ENCODE assay signal across 23 cellular contexts in the genomic region with DNA sequence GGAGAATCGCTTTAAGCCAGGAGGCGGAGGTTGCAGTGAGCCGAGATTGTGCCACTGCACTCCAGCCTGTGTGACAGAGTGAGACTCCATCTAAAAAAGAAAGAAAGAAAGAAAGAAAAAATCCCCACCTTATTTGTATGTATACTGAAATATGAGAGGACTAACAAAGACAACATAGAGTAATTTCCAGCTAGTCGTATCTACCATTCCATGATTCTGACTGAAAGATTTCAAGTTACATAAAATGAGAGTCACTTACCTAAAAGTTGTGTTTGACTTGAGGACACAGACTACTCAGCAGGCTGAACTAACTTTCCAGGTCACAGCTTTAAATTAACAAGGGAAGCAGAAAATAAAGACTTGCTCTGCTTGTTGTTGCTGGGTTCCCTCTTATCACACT. TPM values are rescaled to one million over a fixed set of nuclear protein-coding genes. Genes with fewer than 3 reads are reported as not detected.
DNase-seq lines count a peak whose midpoint lies in the region; ATAC-seq, FAIRE-seq and TF ChIP-seq lines count a peak whose summit lies in the region.
"Had no signal": no experiment of that assay in that cellular context is flagged by ENCODE, and none has a peak within 500 bp of the region (broad histone marks: within the 10 kb centered on the region; RNA-seq: fewer than 3 reads in every experiment).

No MANE protein-coding gene starts in this region.

- H3K36me3 Mint-ChIP-seq in activated CD4-positive, alpha-beta memory T cell treated with anti-CD3 and anti-CD28 coated beads for 36 hours = no peaks in the 10 kb centered on the region
- no peaks in the 10 kb centered on the region for H3K36me3 Mint-ChIP-seq in activated CD4-positive, alpha-beta memory T cell treated with anti-CD3 and anti-CD28 coated beads, Interleukin-2, amount 10 ng/mL, durations not matched to agents 7 days and 5 days (ENCODE audit: low read depth)
- no peaks in the 10 kb centered on the region for H3K36me3 Mint-ChIP-seq in neural progenitor cell

- no peaks in the 10 kb centered on the region for H4K20me1 ChIP-seq in keratinocyte (ENCODE audit: control insufficient read depth, extremely low read depth, insufficient read depth, low read length)
- H4K20me1 ChIP-seq in neural progenitor cell (ENCODE audit: low read depth) = no peaks in the 10 kb centered on the region

- no peaks in the 10 kb centered on the region for H3K9me3 Mint-ChIP-seq in activated CD4-positive, alpha-beta memory T cell treated with anti-CD3 and anti-CD28 coated beads for 36 hours
- H3K9me3 Mint-ChIP-seq in activated CD4-positive, alpha-beta memory T cell treated with anti-CD3 and anti-CD28 coated beads, Interleukin-2, amount 10 ng/mL, durations not matched to agents 7 days and 5 days = no peaks in the 10 kb centered on the region
- no peaks in the 10 kb centered on the region for H3K9me3 Mint-ChIP-seq in neural progenitor cell

- no peaks in the 10 kb centered on the region for H3K4me1 ChIP-seq in keratinocyte (ENCODE audit: control insufficient read depth, extremely low read depth, insufficient read depth, low read length)
- H3K4me1 ChIP-seq in neural progenitor cell = peaks cover 8% of the 10 kb centered on the region

- H3K9ac ChIP-seq in keratinocyte (ENCODE audit: control insufficient read depth, extremely low read depth, insufficient read depth, low read length) = no peak overlapping the region
- H3K9ac ChIP-seq in neural progenitor cell = no peak overlapping the region

- FAIRE-seq in keratinocyte (lab: Jason Lieb, UNC) = peak; percentile 9
- FAIRE-seq: H54, HTR-8/SVneo, RCC 7860 had no signal

- H3K9me3 ChIP-seq in keratinocyte (ENCODE audit: control insufficient read depth, low read depth, low read length) (no peaks in the 10 kb centered on the region), neural progenitor cell (ENCODE audit: low read depth) (no peaks in the 10 kb centered on the region)
- H3K9me3 ChIP-seq: MG63 had no signal

- TF ChIP-seq CTCF in keratinocyte (optimal IDR thresholded peaks at IDR 0.05 in 1 of 3, IDR thresholded peaks at IDR 0.05 in 1 of 3, conservative IDR thresholded peaks at IDR 0.05 in 1 of 3; ENCODE audit: extremely low read depth in 1 of 3, insufficient read depth in 2 of 3, low read length in 3 of 3) (no peak), neural progenitor cell (IDR thresholded peaks at IDR 0.05) (no peak)

- H3K36me3 ChIP-seq in keratinocyte (ENCODE audit: control insufficient read depth in 2 of 2, extremely low read depth in 1 of 2, insufficient read depth in 2 of 2, low read length in 2 of 2) = no peaks in the 10 kb centered on the region
- no peaks in the 10 kb centered on the region for H3K36me3 ChIP-seq in neural progenitor cell
- H3K36me3 ChIP-seq: MG63 had no signal

- H3K4me2 ChIP-seq in keratinocyte (ENCODE audit: control insufficient read depth, extremely low read depth, insufficient read depth, low read depth, low read length) = no peak overlapping the region
- peak overlapping the region; percentile 6 for H3K4me2 ChIP-seq in neural progenitor cell

- H3K27ac Mint-ChIP-seq in activated CD4-positive, alpha-beta memory T cell treated with anti-CD3 and anti-CD28 coated beads for 36 hours = peak overlapping the region; percentile 51
- no peak overlapping the region for H3K27ac Mint-ChIP-seq in activated CD4-positive, alpha-beta memory T cell treated with anti-CD3 and anti-CD28 coated beads, Interleukin-2, amount 10 ng/mL, durations not matched to agents 7 days and 5 days
- no peak overlapping the region for H3K27ac Mint-ChIP-seq in neural progenitor cell
- H3K27ac Mint-ChIP-seq: CD4-positive, CD25-positive, alpha-beta regulatory T cell had no signal

- H3K4me3 ChIP-seq in keratinocyte (ENCODE audit: control insufficient read depth in 2 of 3, extremely low read depth in 1 of 3, insufficient read depth in 2 of 3, low read depth in 1 of 3, low read length in 3 of 3) (no peak overlapping the region), neural progenitor cell (no peak overlapping the region)
- H3K4me3 ChIP-seq: MG63, SK-N-MC had no signal

- H3K9me1 ChIP-seq in keratinocyte (ENCODE audit: control insufficient read depth, extremely low read depth, insufficient read depth, low read length) = no peaks in the 10 kb centered on the region

- peaks cover 17% of the 10 kb centered on the region for H3K27me3 Mint-ChIP-seq in activated CD4-positive, alpha-beta memory T cell treated with anti-CD3 and anti-CD28 coated beads for 36 hours
- peaks cover 18% of the 10 kb centered on the region for H3K27me3 Mint-ChIP-seq in activated CD4-positive, alpha-beta memory T cell treated with anti-CD3 and anti-CD28 coated beads, Interleukin-2, amount 10 ng/mL, durations not matched to agents 7 days and 5 days
- no peaks in the 10 kb centered on the region for H3K27me3 Mint-ChIP-seq in neural progenitor cell (ENCODE audit: insufficient read depth, low read depth)

- intact Hi-C loops in activated CD4-positive, alpha-beta memory T cell treated with anti-CD3 and anti-CD28 coated beads for 36 hours (cut with micrococcal nuclease) = loop anchor here (1.0 kb wide), 2 partner anchors 22 to 54 kb away; a partner anchor contains a TSS

- H3F3A ChIP-seq in neural progenitor cell (ENCODE audit: low read depth) = no peaks in the 10 kb centered on the region

- no peaks in the 10 kb centered on the region for H3K27me3 ChIP-seq in keratinocyte (ENCODE audit: control insufficient read depth, extremely low read depth, insufficient read depth, low read length)
- H3K27me3 ChIP-seq in neural progenitor cell = no peaks in the 10 kb centered on the region
- H3K27me3 ChIP-seq: MG63 had no signal

- H2AFZ ChIP-seq in keratinocyte (ENCODE audit: control insufficient read depth, low read length) (no peak overlapping the region), neural progenitor cell (replicated peaks) (no peak overlapping the region)

- H3K4me3 Mint-ChIP-seq in activated CD4-positive, alpha-beta memory T cell treated with anti-CD3 and anti-CD28 coated beads for 36 hours = no peak overlapping the region
- no peak overlapping the region for H3K4me3 Mint-ChIP-seq in activated CD4-positive, alpha-beta memory T cell treated with anti-CD3 and anti-CD28 coated beads, Interleukin-2, amount 10 ng/mL, durations not matched to agents 7 days and 5 days
- no peak overlapping the region for H3K4me3 Mint-ChIP-seq in neural progenitor cell
- H3K4me3 Mint-ChIP-seq: CD4-positive, CD25-positive, alpha-beta regulatory T cell had no signal

- CTCF ChIA-PET in activated CD4-positive, alpha-beta memory T cell treated with anti-CD3 and anti-CD28 coated beads for 36 hours (lab: Charles Lee) = interaction anchor here (0.9 kb wide), 1 partner anchor 14 kb away, joined by 6 read pairs; no protein-coding TSS in a partner anchor
- CTCF ChIA-PET in activated CD4-positive, alpha-beta memory T cell treated with anti-CD3 and anti-CD28 coated beads, Interleukin-2, amount 10 ng/mL, durations not matched to agents 7 days and 5 days (lab: Charles Lee) = interaction anchor here (0.8 kb wide), 1 partner anchor 14 kb away, joined by 3 read pairs; no protein-coding TSS in a partner anchor

- ATAC-seq in GM21529 (IDR thresholded peaks at IDR 0.05; ENCODE audit: unreplicated experiment) (peak; percentile 49), GM21390 (IDR thresholded peaks at IDR 0.05; ENCODE audit: unreplicated experiment) (no peak)

- peaks cover 17% of the 10 kb centered on the region for H3K4me1 Mint-ChIP-seq in activated CD4-positive, alpha-beta memory T cell treated with anti-CD3 and anti-CD28 coated beads for 36 hours (ENCODE audit: low read depth)
- H3K4me1 Mint-ChIP-seq in activated CD4-positive, alpha-beta memory T cell treated with anti-CD3 and anti-CD28 coated beads, Interleukin-2, amount 10 ng/mL, durations not matched to agents 7 days and 5 days = peaks cover 3% of the 10 kb centered on the region
- peaks cover 10% of the 10 kb centered on the region for H3K4me1 Mint-ChIP-seq in neural progenitor cell

- POLR2A ChIA-PET in activated CD4-positive, alpha-beta memory T cell treated with anti-CD3 and anti-CD28 coated beads for 36 hours (lab: Charles Lee) = no interaction called here
- POLR2A ChIA-PET in activated CD4-positive, alpha-beta memory T cell treated with anti-CD3 and anti-CD28 coated beads, Interleukin-2, amount 10 ng/mL, durations not matched to agents 7 days and 5 days (lab: Charles Lee) = interaction anchor here (1.2 kb wide), 2 partner anchors 11 to 22 kb away, joined by 3 read pairs; a partner anchor contains a TSS

- dilution Hi-C loops in keratinocyte (cut with MboI; ENCODE audit: extremely low pct_ligation_motif_present, low sequenced_read_pairs) = no loop called here

- H3K27ac ChIP-seq in keratinocyte (ENCODE audit: control insufficient read depth, insufficient read depth, low read length) (no peak overlapping the region), neural progenitor cell (no peak overlapping the region)
- H3K27ac ChIP-seq: 22Rv1, SK-N-MC had no signal

- peak; percentile 33 for DNase-seq in activated CD4-positive, alpha-beta memory T cell treated with anti-CD3 and anti-CD28 coated beads for 36 hours
- no peak for DNase-seq in activated CD4-positive, alpha-beta memory T cell treated with anti-CD3 and anti-CD28 coated beads, Interleukin-2, amount 10 ng/mL, durations not matched to agents 7 days and 5 days
- DNase-seq in keratinocyte (ENCODE audit: low read depth, low spot score) (no peak), neural progenitor cell (ENCODE audit: low spot score) (no peak), C1 segment of cervical spinal cord (lab: John Stamatoyannopoulos, UW) (no peak), A172 (ENCODE audit: low spot score) (no peak)
- DNase-seq: ACHN; CD4-positive, CD25-positive, alpha-beta regulatory T cell; DMS53; KBM-7; MG63; NCI-H2029; NCI-H446; NCI-H524 treated with DMSO at 0.1 percent for 48 hours; NCI-H774; SIG-M5 had no signal

- H3K79me2 ChIP-seq in keratinocyte (ENCODE audit: control insufficient read depth, insufficient read depth, low read length) (no peaks in the 10 kb centered on the region), neural progenitor cell (ENCODE audit: low read depth) (no peaks in the 10 kb centered on the region)

RNA-seq across cellular contexts. Expression of a gene that starts 18.8 kb away (rescaled TPM):
- 10 to 100 TPM; 27.0 to 27.6 TPM for total RNA-seq in activated CD4-positive, alpha-beta memory T cell treated with anti-CD3 and anti-CD28 coated beads for 36 hours
- 10 to 100 TPM; 18.6 to 25.7 TPM for total RNA-seq in activated CD4-positive, alpha-beta memory T cell treated with anti-CD3 and anti-CD28 coated beads, Interleukin-2, amount 10 ng/mL, durations not matched to agents 7 days and 5 days
- polyA plus RNA-seq in keratinocyte = 34.9 to 53.5 TPM (median 35.9 TPM) in 3 replicates
- polyA plus RNA-seq in keratinocyte (2011; ENCODE audit: low read depth) = 39.1 TPM
- polyA plus RNA-seq in keratinocyte (2011; cell fraction: cytosol; rRNA removed) = 26.0 and 49.9 TPM in 2 replicates
- polyA plus RNA-seq in keratinocyte (2011; cell fraction: nucleus; rRNA removed) = 35.9 and 55.4 TPM in 2 replicates
- polyA plus RNA-seq in keratinocyte (2012; ENCODE audit: low replicate concordance) = 31.0 and 38.8 TPM in 2 replicates
- 9.6 to 73.5 TPM (median 41.1 TPM) in 3 replicates for polyA minus RNA-seq in keratinocyte
- polyA minus RNA-seq in keratinocyte (2011; cell fraction: cytosol; rRNA and poly(A)+ RNA removed) = 42.4 TPM
- polyA minus RNA-seq in keratinocyte (2011; cell fraction: nucleus; rRNA and poly(A)+ RNA removed) = 36.2 and 73.1 TPM in 2 replicates
- 67.4 and 87.8 TPM in 2 replicates for total RNA-seq in neural progenitor cell (ENCODE audit: low replicate concordance)
- total RNA-seq in A172 (2014; rRNA removed; shearing (Covaris generic)) = 56.5 and 65.4 TPM in 2 replicates

RNA-seq across cellular contexts. Expression of a gene that starts 21.9 kb away (rescaled TPM):
- 10 to 100 TPM; 37.4 to 38.7 TPM for total RNA-seq in activated CD4-positive, alpha-beta memory T cell treated with anti-CD3 and anti-CD28 coated beads for 36 hours
- 10 to 100 TPM; 74.5 TPM for total RNA-seq in activated CD4-positive, alpha-beta memory T cell treated with anti-CD3 and anti-CD28 coated beads, Interleukin-2, amount 10 ng/mL, durations not matched to agents 7 days and 5 days
- polyA plus RNA-seq in keratinocyte = 32.2 to 37.6 TPM (median 37.5 TPM) in 3 replicates
- polyA plus RNA-seq in keratinocyte (2011; ENCODE audit: low read depth) = 4.2 TPM
- 18.0 and 35.8 TPM in 2 replicates for polyA plus RNA-seq in keratinocyte (2011; cell fraction: cytosol; rRNA removed)
- polyA plus RNA-seq in keratinocyte (2011; cell fraction: nucleus; rRNA removed) = 59.9 and 63.9 TPM in 2 replicates
- 14.1 and 14.6 TPM in 2 replicates for polyA plus RNA-seq in keratinocyte (2012; ENCODE audit: low replicate concordance)
- 134 to 139 TPM (median 136 TPM) in 3 replicates for polyA minus RNA-seq in keratinocyte
- 13.8 TPM for polyA minus RNA-seq in keratinocyte (2011; cell fraction: cytosol; rRNA and poly(A)+ RNA removed)
- polyA minus RNA-seq in keratinocyte (2011; cell fraction: nucleus; rRNA and poly(A)+ RNA removed) = 32.9 and 73.2 TPM in 2 replicates
- total RNA-seq in neural progenitor cell (ENCODE audit: low replicate concordance) = 27.3 and 28.4 TPM in 2 replicates
- total RNA-seq in A172 (2014; rRNA removed; shearing (Covaris generic)) = 18.5 and 19.8 TPM in 2 replicates
